34 cellular contexts compared by ENCODE assay signal in genomic region chr13:18962168-18962734, GRCh38.
"Had no signal": no experiment of that assay in that cellular context is flagged by ENCODE, and none has a peak within 500 bp of the region (broad histone marks: within the 10 kb centered on the region; RNA-seq: fewer than 3 reads in every experiment).

No MANE protein-coding gene starts in this region.

- H3K27me3 ChIP-seq: adrenal gland, body of pancreas, brain microvascular endothelial cell, breast epithelium had no signal

- ATAC-seq: activated CD8-positive, alpha-beta T cell treated with anti-CD3 and anti-CD28 coated beads for 36 hours; activated naive CD4-positive, alpha-beta T cell treated with anti-CD3 and anti-CD28 coated beads, Interleukin-2, amount 50 U/mL, for 72 hours; activated T-cell treated with anti-CD3 and anti-CD28 coated beads, Interleukin-2, amount 50 U/mL, for 4 hours; activated T-cell treated with anti-CD3 and anti-CD28 coated beads, Interleukin-2, amount 50 U/mL, for 72 hours; activated T-helper 17 cell treated with anti-CD3 and anti-CD28 coated beads, Interleukin-2, amount 50 U/mL, for 72 hours; body of pancreas had no signal

- H3K36me3 ChIP-seq: adrenal gland, brain microvascular endothelial cell, breast epithelium had no signal

- FAIRE-seq: astrocyte, TTC549 had no signal

- H3K9me3 ChIP-seq: adrenal gland had no signal

- H3K27ac ChIP-seq: adrenal gland, body of pancreas, brain microvascular endothelial cell, breast epithelium, VCaP had no signal

- H3K4me1 ChIP-seq: adrenal gland, body of pancreas, breast epithelium had no signal

- DNase-seq: activated B cell treated with CpG ODN at 0.5 μM for 24 hours; activated CD4-positive, alpha-beta memory T cell treated with anti-CD3 and anti-CD28 coated beads for 36 hours; activated CD4-positive, alpha-beta T cell treated with anti-CD3 and anti-CD28 coated beads for 4 hours; activated CD4-positive, alpha-beta T cell treated with anti-CD3 and anti-CD28 coated beads, Interleukin-2, amount 10 ng/mL, durations not matched to agents 24 days and 14 days; activated CD4-positive, alpha-beta T cell treated with anti-CD3 and anti-CD28 coated beads, Interleukin-2, amount 50 U/mL, for 1 hour; activated CD4-positive, alpha-beta T cell treated with anti-CD3 and anti-CD28 coated beads, Interleukin-2, amount 50 U/mL, for 4 hours; activated CD4-positive, CD25-positive, alpha-beta regulatory T cell treated with anti-CD3 and anti-CD28 coated beads, Interleukin-2, amount 50 U/mL, for 72 hours; activated CD8-positive, alpha-beta memory T cell treated with anti-CD3 and anti-CD28 coated beads, Interleukin-2, amount 50 U/mL, for 4 hours; activated CD8-positive, alpha-beta T cell treated with anti-CD3 and anti-CD28 coated beads for 36 hours; activated effector memory CD4-positive, alpha-beta T cell treated with anti-CD3 and anti-CD28 coated beads, Interleukin-2, amount 50 U/mL, for 16 hours; activated gamma-delta T cell treated with Interleukin-2 at 50 U/mL for 16 hours; activated naive CD4-positive, alpha-beta T cell; activated naive CD4-positive, alpha-beta T cell treated with anti-CD3 and anti-CD28 coated beads for 36 hours; activated naive CD4-positive, alpha-beta T cell treated with anti-CD3 and anti-CD28 coated beads, Interleukin-2, amount 50 U/mL, for 16 hours; activated naive CD8-positive, alpha-beta T cell treated with anti-CD3 and anti-CD28 coated beads for 36 hours; activated T-cell treated with anti-CD3 and anti-CD28 coated beads for 4 hours; activated T-cell treated with anti-CD3 and anti-CD28 coated beads, Interleukin-2, amount 50 U/mL, for 1 hour; activated T-cell treated with anti-CD3 and anti-CD28 coated beads, Interleukin-2, amount 50 U/mL, for 4 hours; activated T-cell treated with anti-CD3 and anti-CD28 coated beads, Interleukin-2, amount 50 U/mL, for 72 hours; adrenal gland; amniotic stem cell; aorta; body of pancreas; brain microvascular endothelial cell; central memory CD4-positive, alpha-beta T cell; T-helper 1 cell; T-helper 2 cell; T-helper 9 cell had no signal

- H3K4me3 ChIP-seq: adrenal gland, body of pancreas, breast epithelium had no signal
